ENCODE assay signal across 1 cellular context in the genomic region with DNA sequence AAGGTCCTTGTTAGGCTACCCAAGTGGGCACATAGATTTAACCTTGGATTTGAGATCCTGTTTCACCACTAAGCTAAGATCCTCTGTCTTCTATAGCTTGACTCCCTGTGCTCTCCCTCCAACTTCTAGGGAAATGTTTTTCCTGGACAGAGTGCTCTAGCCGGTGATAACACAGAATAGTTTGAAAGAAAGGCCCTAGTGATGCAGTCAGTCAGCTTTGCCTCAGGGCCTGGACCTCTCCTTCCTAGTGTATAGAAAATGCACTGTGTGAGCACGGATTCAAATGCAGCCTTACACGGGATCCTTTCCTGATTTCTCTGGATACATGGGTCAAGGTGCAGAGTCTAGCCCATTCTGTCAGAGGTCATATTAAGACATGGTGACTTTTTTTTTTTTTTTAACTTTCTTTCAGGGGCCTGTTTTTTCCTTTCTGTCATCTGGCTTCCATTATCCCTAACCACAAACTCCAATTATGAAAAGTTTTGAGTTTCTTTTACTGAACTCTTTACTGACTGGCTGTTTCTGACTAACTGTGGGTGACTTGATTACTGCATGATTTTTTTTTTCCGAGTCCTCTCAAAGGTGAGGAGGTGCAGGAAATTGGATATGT.
TF ChIP-seq lines count a peak whose summit lies in the region.

No MANE protein-coding gene starts in this region.

TF ChIP-seq in HEK293, 187 proteins besides CTCF, POLR2A, EP300 and RAD21:
- TF ChIP-seq, protein P1, sequence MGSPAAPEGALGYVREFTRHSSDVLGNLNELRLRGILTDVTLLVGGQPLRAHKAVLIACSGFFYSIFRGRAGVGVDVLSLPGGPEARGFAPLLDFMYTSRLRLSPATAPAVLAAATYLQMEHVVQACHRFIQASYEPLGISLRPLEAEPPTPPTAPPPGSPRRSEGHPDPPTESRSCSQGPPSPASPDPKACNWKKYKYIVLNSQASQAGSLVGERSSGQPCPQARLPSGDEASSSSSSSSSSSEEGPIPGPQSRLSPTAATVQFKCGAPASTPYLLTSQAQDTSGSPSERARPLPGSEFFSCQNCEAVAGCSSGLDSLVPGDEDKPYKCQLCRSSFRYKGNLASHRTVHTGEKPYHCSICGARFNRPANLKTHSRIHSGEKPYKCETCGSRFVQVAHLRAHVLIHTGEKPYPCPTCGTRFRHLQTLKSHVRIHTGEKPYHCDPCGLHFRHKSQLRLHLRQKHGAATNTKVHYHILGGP (tag by site-specific recombination; IDR thresholded peaks at IDR 0.05) = peak; percentile 85
- no peak for TF ChIP-seq ZNF610 (tag by site-specific recombination; IDR thresholded peaks at IDR 0.05; ENCODE audit: borderline replicate concordance)
- no peak for TF ChIP-seq OVOL3 (tag by site-specific recombination; IDR thresholded peaks at IDR 0.05)
- 0 out of 2 replicates have a peak, but pooled peaks have one; percentile 18 for TF ChIP-seq ZNF335 (tag by site-specific recombination; conservative IDR thresholded peaks at IDR 0.05)
